ENCODE assay signal across 18 cellular contexts in genomic region chr2:105631011-105631410, GRCh38.
DNase-seq lines count a peak whose midpoint lies in the region; ATAC-seq, FAIRE-seq and TF ChIP-seq lines count a peak whose summit lies in the region.
"Had no signal": no experiment of that assay in that cellular context is flagged by ENCODE, and none has a peak within 500 bp of the region (broad histone marks: within the 10 kb centered on the region; RNA-seq: fewer than 3 reads in every experiment).

No MANE protein-coding gene starts in this region.

- H3K4me2 ChIP-seq in Loucy (ENCODE audit: low read depth, low read length, poor library complexity, severe bottlenecking) = no peak overlapping the region
- H3K4me2 ChIP-seq in mesenchymal stem cell (ENCODE audit: low read length, poor library complexity, severe bottlenecking) = no peak overlapping the region
- H3K4me2 ChIP-seq: A549 had no signal

- no peaks in the 10 kb centered on the region for H3K27me3 ChIP-seq in Loucy (ENCODE audit: insufficient read depth, low read length, poor library complexity, severe bottlenecking)
- peaks cover 17% of the 10 kb centered on the region for H3K27me3 ChIP-seq in bronchial epithelial cell (ENCODE audit: control insufficient read depth, insufficient read depth, low read length)
- H3K27me3 ChIP-seq in mesenchymal stem cell (ENCODE audit: control insufficient read depth in 1 of 2, insufficient read depth in 1 of 2, low read length in 2 of 2) = peaks cover 44 to 57% of the 10 kb centered on the region in 2 experiments
- H3K27me3 ChIP-seq in psoas muscle (ENCODE audit: insufficient read depth in 3 of 3, low read length in 2 of 3) = peaks cover 0 to 3% (median 0%) of the 10 kb centered on the region in 3 donors
- H3K27me3 ChIP-seq: BE2C had no signal

- H4K20me1 ChIP-seq in Loucy (ENCODE audit: insufficient read depth, low read length, poor library complexity, severe bottlenecking) = no peaks in the 10 kb centered on the region

- peak overlapping the region; percentile 7 for H4K8ac ChIP-seq in mesenchymal stem cell (ENCODE audit: low read length)

- no peak overlapping the region for H3K23ac ChIP-seq in mesenchymal stem cell (ENCODE audit: low read length in 2 of 2)

- no peaks in the 10 kb centered on the region for H3K9me2 ChIP-seq in Loucy (replicated peaks; ENCODE audit: low read depth, low read length)

- no peak for DNase-seq in bronchial epithelial cell (ENCODE audit: low read depth)
- no peak for DNase-seq in mesenchymal stem cell
- no peak for DNase-seq in ecto neural progenitor cell (ENCODE audit: low spot score)
- DNase-seq in psoas muscle = no peak
- no peak for DNase-seq in sciatic nerve (ENCODE audit: low spot score)
- DNase-seq: BE2C; CD8-positive, alpha-beta T cell; COR-L47; DMS153; DMS79 treated with DMSO at 0.1 percent for 48 hours; GDM1; H7 had no signal

- H3K27ac ChIP-seq in mesenchymal stem cell (ENCODE audit: low read length, poor library complexity, severe bottlenecking) (no peak overlapping the region), psoas muscle (no peak overlapping the region)
- H3K27ac ChIP-seq: A549, C4-2B had no signal

- no peaks in the 10 kb centered on the region for H3K79me2 ChIP-seq in Loucy (ENCODE audit: insufficient read depth, low read length)

- H3F3A ChIP-seq in Loucy (ENCODE audit: low read depth) = no peaks in the 10 kb centered on the region

- H2BK120ac ChIP-seq in mesenchymal stem cell (ENCODE audit: low read depth, low read length) = no peak overlapping the region

- no peak overlapping the region for H2BK5ac ChIP-seq in mesenchymal stem cell (ENCODE audit: low read depth, low read length, poor library complexity, severe bottlenecking)

- H2BK12ac ChIP-seq in mesenchymal stem cell (ENCODE audit: low read length in 2 of 2) = no peak overlapping the region

- TF ChIP-seq CTCF in Loucy (conservative IDR thresholded peaks at IDR 0.05; ENCODE audit: low read length) (no peak), bronchial epithelial cell (IDR thresholded peaks at IDR 0.05; ENCODE audit: insufficient read depth, low read length, severe bottlenecking) (no peak), psoas muscle (IDR thresholded peaks at IDR 0.05) (no peak)

- H3K4me1 ChIP-seq in Loucy (ENCODE audit: insufficient read depth, low read length, poor library complexity, severe bottlenecking) (peaks cover 22% of the 10 kb centered on the region), mesenchymal stem cell (ENCODE audit: control insufficient read depth, insufficient read depth, low read depth, low read length) (no peaks in the 10 kb centered on the region), psoas muscle (no peaks in the 10 kb centered on the region)
- H3K4me1 ChIP-seq: A549, BE2C had no signal

- no peaks in the 10 kb centered on the region for H3K79me1 ChIP-seq in mesenchymal stem cell (replicated peaks; ENCODE audit: low read length, poor library complexity, severe bottlenecking)

- H3K4me3 ChIP-seq in Loucy (ENCODE audit: low read length, poor library complexity, severe bottlenecking) (no peak overlapping the region), bronchial epithelial cell (ENCODE audit: low read depth, low read length) (no peak overlapping the region), mesenchymal stem cell (ENCODE audit: insufficient read depth in 1 of 2, low read depth in 1 of 2, low read length in 2 of 2) (no peak overlapping the region), psoas muscle (no peak overlapping the region)
- H3K4me3 ChIP-seq: A549 had no signal

- WGBS in mesenchymal stem cell = 87% methylated on average over 8 of the region's 9 CpGs
- 77 to 87% (median 83%) methylated on average over 9 of the region's 9 CpGs for WGBS in psoas muscle, 3 donors

- H2AFZ ChIP-seq in Loucy (ENCODE audit: low read length) (peak overlapping the region; percentile 11; the same call in 1 of the 2 replicates), mesenchymal stem cell (ENCODE audit: low read depth, low read length) (no peak overlapping the region)

- H3K14ac ChIP-seq in mesenchymal stem cell (ENCODE audit: low read length in 2 of 2) = no peak overlapping the region

- H2AK5ac ChIP-seq in mesenchymal stem cell (ENCODE audit: low read length, severe bottlenecking) = no peak overlapping the region

- FAIRE-seq in bronchial epithelial cell (lab: Jason Lieb, UNC) = peak; percentile 92
- FAIRE-seq: A549, D721Med, GM12892 had no signal

- H2BK15ac ChIP-seq in mesenchymal stem cell (ENCODE audit: low read depth, poor library complexity, severe bottlenecking) = no peak overlapping the region

- H4K91ac ChIP-seq in mesenchymal stem cell (ENCODE audit: low read length) = no peak overlapping the region

- no peak overlapping the region for H3K18ac ChIP-seq in mesenchymal stem cell (ENCODE audit: low read depth in 1 of 2, low read length in 2 of 2)

- H3K9me3 ChIP-seq in Loucy (ENCODE audit: insufficient read depth, low read depth, low read length) (no peaks in the 10 kb centered on the region), mesenchymal stem cell (ENCODE audit: control insufficient read depth, low read length) (peaks cover 3% of the 10 kb centered on the region), psoas muscle (no peaks in the 10 kb centered on the region)
- H3K9me3 ChIP-seq: A549, BE2C had no signal

- H3K9ac ChIP-seq in Loucy (ENCODE audit: low read depth, low read length, poor library complexity, severe bottlenecking) = no peak overlapping the region
- no peak overlapping the region for H3K9ac ChIP-seq in mesenchymal stem cell (ENCODE audit: low read length)

- ATAC-seq in HG03025 (IDR thresholded peaks at IDR 0.05; ENCODE audit: low FRiP score, unreplicated experiment) (no peak), psoas muscle (no peak), sciatic nerve (no peak)
- ATAC-seq: A549; CD8-positive, alpha-beta T cell had no signal

- intact Hi-C loops in psoas muscle (cut with DNase I) = no loop called here
- intact Hi-C loops in sciatic nerve (cut with DNase I) = no loop called here

- H3K36me3 ChIP-seq in Loucy (ENCODE audit: insufficient read depth, low read length) (no peaks in the 10 kb centered on the region; the same call in 1 of the 2 replicates), bronchial epithelial cell (ENCODE audit: control insufficient read depth, insufficient read depth, low read length) (no peaks in the 10 kb centered on the region), mesenchymal stem cell (ENCODE audit: control insufficient read depth in 1 of 2, insufficient read depth in 2 of 2, low read depth in 1 of 2, low read length in 2 of 2) (no peaks in the 10 kb centered on the region), psoas muscle (ENCODE audit: insufficient read depth in 1 of 2, low read depth in 1 of 2) (no peaks in the 10 kb centered on the region)
- H3K36me3 ChIP-seq: BE2C had no signal

- no peak overlapping the region for H3K4ac ChIP-seq in mesenchymal stem cell (ENCODE audit: low read depth in 1 of 2, low read length in 2 of 2)
